Comparison of ENCODE assay signal across 16 cellular contexts in genomic region chr12:58521796-58522195, GRCh38.
"Had no signal": no experiment of that assay in that cellular context is flagged by ENCODE, and none has a peak within 500 bp of the region (broad histone marks: within the 10 kb centered on the region; RNA-seq: fewer than 3 reads in every experiment).

No MANE protein-coding gene starts in this region.

- H3K4me1 Mint-ChIP-seq: naive thymus-derived CD4-positive, alpha-beta T cell; nephron progenitor cell; stimulated activated naive B cell treated with anti-CD40 and anti-IgM and Interleukin-4, amounts not matched to agents 10 μg/mL and 1 μg/mL and 100 μg/mL, for 72 hours had no signal

- H3K4me3 ChIP-seq: esophagus squamous epithelium, heart left ventricle, skin epidermis, stomach had no signal

- H3K27ac Mint-ChIP-seq: effector memory CD8-positive, alpha-beta T cell; naive thymus-derived CD4-positive, alpha-beta T cell; nephron progenitor cell; stimulated activated naive B cell treated with anti-CD40 and anti-IgM and Interleukin-4, amounts not matched to agents 10 μg/mL and 1 μg/mL and 100 μg/mL, for 72 hours had no signal

- H3K36me3 ChIP-seq: esophagus squamous epithelium, heart left ventricle, neutrophil, stomach had no signal

- H3K4me1 ChIP-seq: esophagus squamous epithelium, heart left ventricle, stomach had no signal

- H3K4me3 Mint-ChIP-seq: effector memory CD8-positive, alpha-beta T cell; naive thymus-derived CD4-positive, alpha-beta T cell; nephron progenitor cell; stimulated activated naive B cell treated with anti-CD40 and anti-IgM and Interleukin-4, amounts not matched to agents 10 μg/mL and 1 μg/mL and 100 μg/mL, for 72 hours had no signal

- H3K27ac ChIP-seq: esophagus squamous epithelium, heart left ventricle, neutrophil, skin epidermis, stomach had no signal

- H3K27me3 Mint-ChIP-seq: effector memory CD8-positive, alpha-beta T cell had no signal

- DNase-seq: effector memory CD8-positive, alpha-beta T cell; esophagus squamous epithelium; heart left ventricle; kidney glomerular epithelial cell; naive thymus-derived CD4-positive, alpha-beta T cell; nephron progenitor cell; posterior cingulate gyrus; stimulated activated CD4-positive, alpha-beta T cell treated with anti-CD3 and anti-CD28 coated beads, Interleukin-2, amount 100 ng/mL, for 24 hours; stimulated activated CD4-positive, alpha-beta T cell treated with anti-CD3 and anti-CD28 coated beads, Interleukin-4, amount 100 ng/mL, for 4 hours; stimulated activated naive B cell treated with anti-CD40 and anti-IgM and Interleukin-4, amounts not matched to agents 10 μg/mL and 1 μg/mL and 100 μg/mL, for 72 hours; stomach; substantia nigra; trophoblast cell had no signal

- ATAC-seq: effector memory CD8-positive, alpha-beta T cell; heart left ventricle; naive thymus-derived CD4-positive, alpha-beta T cell; sciatic nerve; stimulated activated naive B cell treated with anti-CD40 and anti-IgM and Interleukin-4, amounts not matched to agents 10 μg/mL and 1 μg/mL and 100 μg/mL, for 72 hours had no signal

- H3K27me3 ChIP-seq: esophagus squamous epithelium, heart left ventricle, neutrophil, stomach had no signal

- H3K9me3 ChIP-seq: neutrophil had no signal
